In the genomic region with DNA sequence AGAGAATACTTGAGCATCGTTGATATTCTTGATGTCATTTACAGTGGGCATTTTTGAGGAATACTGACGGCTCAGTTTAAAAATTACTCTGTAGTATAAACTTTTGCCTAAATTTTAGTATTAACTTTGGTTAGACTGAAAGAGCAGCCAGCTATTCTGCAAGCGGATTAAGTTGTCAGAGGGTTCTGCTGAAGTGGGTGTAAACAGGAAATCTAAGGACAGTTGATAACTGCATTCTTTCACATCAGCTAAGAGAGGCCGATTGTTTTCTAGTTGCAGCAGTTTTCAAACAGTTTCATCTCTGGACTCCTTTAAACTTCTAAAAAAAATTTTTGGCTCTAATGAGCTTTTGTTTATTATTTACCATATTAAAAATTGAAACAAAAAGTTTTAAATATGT, we compare ENCODE assay signal across 21 cellular contexts.
DNase-seq lines count a peak whose midpoint lies in the region; ATAC-seq and TF ChIP-seq lines count a peak whose summit lies in the region.
"Had no signal": no experiment of that assay in that cellular context is flagged by ENCODE, and none has a peak within 500 bp of the region (broad histone marks: within the 10 kb centered on the region; RNA-seq: fewer than 3 reads in every experiment).

No MANE protein-coding gene starts in this region.

- H3K9me3 Mint-ChIP-seq in activated CD8-positive, alpha-beta T cell treated with anti-CD3 and anti-CD28 coated beads for 36 hours: peaks cover 6% of the 10 kb centered on the region
- H3K9me3 Mint-ChIP-seq in CD8-positive, alpha-beta T cell: no peaks in the 10 kb centered on the region
- H3K9me3 Mint-ChIP-seq: stimulated activated effector memory CD8-positive, alpha-beta T cell treated with anti-CD3 and anti-CD28 coated beads, Interleukin-12 subunit alpha, Interleukin-12 subunit beta, amount 100 ng/mL, for 72 hours had no signal

- no peak overlapping the region for H3K27ac Mint-ChIP-seq in activated CD8-positive, alpha-beta T cell treated with anti-CD3 and anti-CD28 coated beads for 36 hours
- no peak overlapping the region for H3K27ac Mint-ChIP-seq in CD8-positive, alpha-beta T cell
- H3K27ac Mint-ChIP-seq: stimulated activated effector memory CD8-positive, alpha-beta T cell treated with anti-CD3 and anti-CD28 coated beads, Interleukin-12 subunit alpha, Interleukin-12 subunit beta, amount 100 ng/mL, for 72 hours; T-helper 2 cell treated with Interferon-gamma antibody and Interleukin-4, amounts not matched to agents 5 μg/mL and 100 μg/mL, for 36 hours had no signal

- ATAC-seq in gastroesophageal sphincter: no peak
- no peak for ATAC-seq in activated CD8-positive, alpha-beta T cell treated with anti-CD3 and anti-CD28 coated beads for 36 hours
- no peak for ATAC-seq in CD8-positive, alpha-beta T cell
- ATAC-seq: stimulated activated effector memory CD8-positive, alpha-beta T cell treated with anti-CD3 and anti-CD28 coated beads, Interleukin-12 subunit alpha, Interleukin-12 subunit beta, amount 100 ng/mL, for 72 hours had no signal

- H3K4me1 ChIP-seq in A673 (ENCODE audit: insufficient read depth, low read length, poor library complexity, severe bottlenecking) (peaks cover 38% of the 10 kb centered on the region), adipocyte (ENCODE audit: control insufficient read depth, insufficient read depth, low read length) (peaks cover 32% of the 10 kb centered on the region), gastroesophageal sphincter (peaks cover 2 to 25% (median 9%) of the 10 kb centered on the region in 3 donors), mesodermal cell (ENCODE audit: control insufficient read depth, insufficient read depth, low read length, poor library complexity, severe bottlenecking) (peaks cover 20% of the 10 kb centered on the region)
- no peaks in the 10 kb centered on the region for H3K4me1 ChIP-seq in CD8-positive, alpha-beta T cell (ENCODE audit: insufficient read depth, low read length)

- no peak for TF ChIP-seq EP300 in gastroesophageal sphincter (IDR thresholded peaks at IDR 0.05)

- POLR2A ChIA-PET in A673 (lab: Charles Lee; ENCODE audit: low non-redundant PET): interaction anchor here (0.6 kb wide), 1 partner anchor 211 kb away, joined by 3 read pairs; no protein-coding TSS in a partner anchor
- POLR2A ChIA-PET in activated CD8-positive, alpha-beta T cell treated with anti-CD3 and anti-CD28 coated beads for 36 hours (lab: Charles Lee): no interaction called here
- POLR2A ChIA-PET in CD8-positive, alpha-beta T cell (lab: Charles Lee): no interaction called here

- no peaks in the 10 kb centered on the region for H3K27me3 Mint-ChIP-seq in activated CD8-positive, alpha-beta T cell treated with anti-CD3 and anti-CD28 coated beads for 36 hours
- H3K27me3 Mint-ChIP-seq in CD8-positive, alpha-beta T cell (ENCODE audit: low read depth): no peaks in the 10 kb centered on the region

- no peak for TF ChIP-seq CTCF in A673 (conservative IDR thresholded peaks at IDR 0.05; ENCODE audit: low read depth, low read length)
- TF ChIP-seq CTCF in gastroesophageal sphincter (IDR thresholded peaks at IDR 0.05): no peak
- TF ChIP-seq CTCF in activated CD8-positive, alpha-beta T cell treated with anti-CD3 and anti-CD28 coated beads for 36 hours (IDR thresholded peaks at IDR 0.05): no peak
- no peak for TF ChIP-seq CTCF in CD8-positive, alpha-beta T cell (IDR thresholded peaks at IDR 0.05)

- H3K4me1 Mint-ChIP-seq in activated CD8-positive, alpha-beta T cell treated with anti-CD3 and anti-CD28 coated beads for 36 hours (ENCODE audit: low read depth): peaks cover 3% of the 10 kb centered on the region
- peaks cover 6% of the 10 kb centered on the region for H3K4me1 Mint-ChIP-seq in CD8-positive, alpha-beta T cell (ENCODE audit: low read depth)

- DNase-seq in A673 (ENCODE audit: low spot score) (peak; percentile 74), adipocyte (ENCODE audit: low read depth) (peak; percentile 68), HUDEP-2 (lab: John Stamatoyannopoulos, UW; ENCODE audit: unreplicated experiment in 76 of 76) (no peak)
- DNase-seq in activated CD8-positive, alpha-beta T cell treated with anti-CD3 and anti-CD28 coated beads for 36 hours: no peak
- DNase-seq in CD8-positive, alpha-beta T cell: no peak
- DNase-seq in activated T-cell treated with anti-CD3 and anti-CD28 coated beads, Interleukin-2, amount 50 U/mL, for 1 hour: no peak
- DNase-seq: activated CD4-positive, alpha-beta T cell treated with anti-CD3 and anti-CD28 coated beads for 1 hour; DMS53; GOT3; mesendoderm; NCI-H1436; NCI-H2171 treated with DMSO at 0.1 percent for 48 hours; NCI-H748 treated with DMSO at 0.1 percent for 48 hours; trophoblast cell had no signal

- no TSS peak for BruUV-seq in A673 (replicated peaks; lab: Mats Ljungman, UMichigan)

- no peak for TF ChIP-seq POLR2A in gastroesophageal sphincter (IDR thresholded peaks at IDR 0.05)

- H3K4me3 ChIP-seq in A673 (ENCODE audit: low read depth, low read length, poor library complexity, severe bottlenecking) (no peak overlapping the region), adipocyte (ENCODE audit: low read length) (peak overlapping the region; percentile 20), gastroesophageal sphincter (no peak overlapping the region), mesodermal cell (ENCODE audit: extremely low read depth, insufficient read depth, low read length, poor library complexity, severe bottlenecking) (no peak overlapping the region)
- no peak overlapping the region for H3K4me3 ChIP-seq in CD8-positive, alpha-beta T cell (ENCODE audit: low read depth, low read length)
- H3K4me3 ChIP-seq: ascending aorta; BLaER1 treated with 17β-estradiol and CSF1 and Interleukin-3, amounts not matched to agents 10 nM and 100 nM had no signal

- peaks cover 20% of the 10 kb centered on the region for H3K36me3 Mint-ChIP-seq in activated CD8-positive, alpha-beta T cell treated with anti-CD3 and anti-CD28 coated beads for 36 hours (ENCODE audit: low read depth)
- peaks cover 13% of the 10 kb centered on the region for H3K36me3 Mint-ChIP-seq in CD8-positive, alpha-beta T cell

- 25 to 33% methylated on average over 4 of the region's 4 CpGs for WGBS in gastroesophageal sphincter (ENCODE audit: low coverage in 1 of 2), 2 donors
- WGBS in mesodermal cell (ENCODE audit: insufficient coverage in 2 of 2), 2 experiments: 80% methylated on average over 1 of the region's 4 CpGs; no CpG with 5 or more reads in 1 of the 2 experiments

- intact Hi-C loops in A673 (cut with micrococcal nuclease; ENCODE audit: unreplicated experiment): no loop called here
- intact Hi-C loops in activated CD8-positive, alpha-beta T cell treated with anti-CD3 and anti-CD28 coated beads for 36 hours (cut with micrococcal nuclease): no loop called here
- intact Hi-C loops in CD8-positive, alpha-beta T cell (cut with DNase I, micrococcal nuclease): no loop called here

- no peaks in the 10 kb centered on the region for H3K9me3 ChIP-seq in A673 (ENCODE audit: low read depth, low read length, poor library complexity, severe bottlenecking)
- H3K9me3 ChIP-seq in adipocyte (ENCODE audit: control insufficient read depth, low read length): no peaks in the 10 kb centered on the region
- no peaks in the 10 kb centered on the region for H3K9me3 ChIP-seq in gastroesophageal sphincter
- H3K9me3 ChIP-seq in mesodermal cell (ENCODE audit: control insufficient read depth, low read length): peaks cover 4% of the 10 kb centered on the region
- H3K9me3 ChIP-seq in CD8-positive, alpha-beta T cell (ENCODE audit: low read length): no peaks in the 10 kb centered on the region
- H3K9me3 ChIP-seq: ascending aorta had no signal

- H3K36me3 ChIP-seq in A673 (ENCODE audit: insufficient read depth, low read length, poor library complexity, severe bottlenecking) (no peaks in the 10 kb centered on the region), adipocyte (ENCODE audit: control insufficient read depth, insufficient read depth, low read length, severe bottlenecking) (no peaks in the 10 kb centered on the region), gastroesophageal sphincter (peaks cover 0 to 9% of the 10 kb centered on the region in 2 donors), mesodermal cell (ENCODE audit: control insufficient read depth, insufficient read depth, low read length) (peaks cover 46% of the 10 kb centered on the region)
- no peaks in the 10 kb centered on the region for H3K36me3 ChIP-seq in CD8-positive, alpha-beta T cell (ENCODE audit: insufficient read depth, low read length)

- H3K27me3 ChIP-seq in A673 (replicated peaks; ENCODE audit: insufficient read depth, low read depth, low read length, poor library complexity) (no peaks in the 10 kb centered on the region), adipocyte (replicated peaks; ENCODE audit: control insufficient read depth, insufficient read depth, low read length) (no peaks in the 10 kb centered on the region), gastroesophageal sphincter (no peaks in the 10 kb centered on the region)
- H3K27me3 ChIP-seq in CD8-positive, alpha-beta T cell (ENCODE audit: insufficient read depth, low read length): no peaks in the 10 kb centered on the region
- H3K27me3 ChIP-seq: ascending aorta; BLaER1 treated with 17β-estradiol and CSF1 and Interleukin-3, amounts not matched to agents 10 nM and 100 nM had no signal

- H3K27ac ChIP-seq in A673 (ENCODE audit: low read depth, low read length, poor library complexity, severe bottlenecking): peak overlapping the region; percentile 61
- H3K27ac ChIP-seq in gastroesophageal sphincter: peak overlapping the region in 3 of 4 donors; percentile 8 to 44 (median 13)
- H3K27ac ChIP-seq in mesodermal cell (ENCODE audit: low read depth, low read length, severe bottlenecking): peak overlapping the region; percentile 42
- no peak overlapping the region for H3K27ac ChIP-seq in CD8-positive, alpha-beta T cell (ENCODE audit: low read depth, low read length)
- H3K27ac ChIP-seq: ascending aorta; BLaER1 treated with 17β-estradiol and CSF1 and Interleukin-3, amounts not matched to agents 10 nM and 100 nM; epithelial cell of prostate had no signal

- peak overlapping the region; percentile 70 for H3K9ac ChIP-seq in adipocyte (ENCODE audit: low read length)
- H3K9ac ChIP-seq: BLaER1 treated with 17β-estradiol and CSF1 and Interleukin-3, amounts not matched to agents 10 nM and 100 nM had no signal

- H3K4me3 Mint-ChIP-seq in activated CD8-positive, alpha-beta T cell treated with anti-CD3 and anti-CD28 coated beads for 36 hours: no peak overlapping the region
- no peak overlapping the region for H3K4me3 Mint-ChIP-seq in CD8-positive, alpha-beta T cell
- H3K4me3 Mint-ChIP-seq: stimulated activated effector memory CD8-positive, alpha-beta T cell treated with anti-CD3 and anti-CD28 coated beads, Interleukin-12 subunit alpha, Interleukin-12 subunit beta, amount 100 ng/mL, for 72 hours; T-helper 2 cell treated with Interferon-gamma antibody and Interleukin-4, amounts not matched to agents 5 μg/mL and 100 μg/mL, for 36 hours had no signal

- CTCF ChIA-PET in A673 (lab: Charles Lee): interaction anchor here (0.6 kb wide), 1 partner anchor 130 kb away, joined by 3 read pairs; no protein-coding TSS in a partner anchor
- CTCF ChIA-PET in activated CD8-positive, alpha-beta T cell treated with anti-CD3 and anti-CD28 coated beads for 36 hours (lab: Charles Lee): no interaction called here
- CTCF ChIA-PET in CD8-positive, alpha-beta T cell (lab: Charles Lee): no interaction called here

Comparison
In these comparisons a context has a peak if more than half of its experiments do, and no peak if none do; other contexts are left out.
1. DNase-seq: peak in A673 (single experiment) and adipocyte (single experiment); none in activated CD8-positive, alpha-beta T cell treated with anti-CD3 and anti-CD28 coated beads for 36 hours (single experiment), CD8-positive, alpha-beta T cell (0 of 7), activated T-cell treated with anti-CD3 and anti-CD28 coated beads, Interleukin-2, amount 50 U/mL, for 1 hour (single experiment) and HUDEP-2 (0 of 76).